In genomic region chr5:35815089-35815936, GRCh38 we compare ENCODE assay signal across 8 cellular contexts. TPM values are rescaled to one million over a fixed set of nuclear protein-coding genes. Genes with fewer than 3 reads are reported as not detected.
DNase-seq lines count a peak whose midpoint lies in the region; ATAC-seq and TF ChIP-seq lines count a peak whose summit lies in the region.

No MANE protein-coding gene starts in this region.

- peak; percentile 10 to 40 for DNase-seq in AML-193 (lab: John Stamatoyannopoulos, UW)
- no peak for DNase-seq in LNCaP clone FGC (ENCODE audit: low read depth)
- DNase-seq in amniotic epithelial cell (ENCODE audit: low read depth): peak; percentile 30
- peak; percentile 15 for DNase-seq in nephron progenitor cell
- DNase-seq in NCI-H510A treated with DMSO at 0.1 percent for 48 hours (lab: John Stamatoyannopoulos, UW): no peak
- no peak for DNase-seq in ureter (ENCODE audit: low spot score)

- no peak overlapping the region for H3K27ac Mint-ChIP-seq in nephron progenitor cell

- no peaks in the 10 kb centered on the region for H3K4me1 Mint-ChIP-seq in nephron progenitor cell

- no peak overlapping the region for H3K4me3 Mint-ChIP-seq in nephron progenitor cell

- ATAC-seq in HG02798 (IDR thresholded peaks at IDR 0.05; ENCODE audit: poor library complexity, unreplicated experiment): no peak

- H3K27me3 Mint-ChIP-seq in nephron progenitor cell (ENCODE audit: low read depth, poor library complexity): no peaks in the 10 kb centered on the region

- H3K9me3 Mint-ChIP-seq in nephron progenitor cell: no peaks in the 10 kb centered on the region

- no peak overlapping the region for H3K4me3 ChIP-seq in GM12875 (ENCODE audit: low read depth, low read length)
- H3K4me3 ChIP-seq in LNCaP clone FGC (ENCODE audit: low read depth, low read length): no peak overlapping the region

- peak; percentile 65; the same call in 1 of the 2 replicates for TF ChIP-seq CTCF in GM12875 (IDR thresholded peaks at IDR 0.05; ENCODE audit: borderline replicate concordance, insufficient read depth, low read depth, low read length)
- peak; percentile 58 for TF ChIP-seq CTCF in LNCaP clone FGC (IDR thresholded peaks at IDR 0.05; ENCODE audit: control insufficient read depth, extremely low read depth, insufficient read depth)
- TF ChIP-seq CTCF in nephron progenitor cell (IDR thresholded peaks at IDR 0.05): peak; percentile 42

- no peaks in the 10 kb centered on the region for H3K36me3 Mint-ChIP-seq in nephron progenitor cell (ENCODE audit: low read depth)

RNA-seq across cellular contexts. Expression of gene IL7R, which starts 41.4 kb away (rescaled TPM):
- total RNA-seq in ureter: 34.9 TPM

Comparison
In these comparisons a context has a peak if more than half of its experiments do, and no peak if none do; other contexts are left out.
1. DNase-seq: peak in AML-193 (2 of 2), amniotic epithelial cell (single experiment) and nephron progenitor cell (single experiment); none in LNCaP clone FGC (single experiment), NCI-H510A treated with DMSO at 0.1 percent for 48 hours (single experiment) and ureter (single experiment).
2. Peak in every context shown above with its lines, with median percentiles within 50 percentile points of each other: CTCF ChIP-seq.